Comparison of ENCODE assay signal across 3 cellular contexts in genomic region chr6:135864929-135865328, GRCh38. TPM values are rescaled to one million over a fixed set of nuclear protein-coding genes. Genes with fewer than 3 reads are reported as not detected.
"Had no signal": no experiment of that assay in that cellular context is flagged by ENCODE, and none has a peak within 500 bp of the region (broad histone marks: within the 10 kb centered on the region; RNA-seq: fewer than 3 reads in every experiment).

No MANE protein-coding gene starts in this region.

RNA-seq across cellular contexts. Expression of gene PDE7B, which starts 13.4 kb away (rescaled TPM):
- total RNA-seq: OCI-LY7, PC-3, SJSA1 had no signal
